20 cellular contexts compared by ENCODE assay signal in the genomic region with DNA sequence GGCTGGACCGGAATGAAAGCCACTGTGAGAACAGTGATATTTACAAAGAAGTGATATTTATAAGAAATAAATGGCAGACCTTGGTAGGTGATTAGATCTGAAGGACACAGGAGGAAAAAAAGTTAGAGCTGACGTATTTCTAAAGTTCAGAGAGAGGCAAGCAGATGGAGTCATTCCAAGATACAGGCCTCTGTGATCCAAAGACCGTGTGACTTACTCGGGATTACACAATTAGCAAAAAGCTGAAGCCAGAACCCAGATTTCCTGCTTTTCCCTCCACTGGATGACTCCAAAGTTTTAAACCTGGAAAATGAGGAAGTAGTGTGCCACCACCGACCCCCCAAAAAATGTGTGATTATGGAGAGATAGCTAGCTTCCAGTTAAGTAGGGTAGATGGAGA. TPM values are rescaled to one million over a fixed set of nuclear protein-coding genes. Genes with fewer than 3 reads are reported as not detected.
DNase-seq lines count a peak whose midpoint lies in the region; ATAC-seq, FAIRE-seq and TF ChIP-seq lines count a peak whose summit lies in the region.
"Had no signal": no experiment of that assay in that cellular context is flagged by ENCODE, and none has a peak within 500 bp of the region (broad histone marks: within the 10 kb centered on the region; RNA-seq: fewer than 3 reads in every experiment).

No MANE protein-coding gene starts in this region.

- no peaks in the 10 kb centered on the region for H3K9me3 Mint-ChIP-seq in type B pancreatic cell
- H3K9me3 Mint-ChIP-seq: activated naive CD4-positive, alpha-beta T cell treated with anti-CD3 and anti-CD28 coated beads, Interleukin-2, amount 50 U/mL, for 24 hours; CD8-positive, alpha-beta T cell had no signal

- no peak overlapping the region for H3K27ac Mint-ChIP-seq in type B pancreatic cell
- H3K27ac Mint-ChIP-seq: activated CD8-positive, alpha-beta T cell treated with anti-CD3 and anti-CD28 coated beads, Interleukin-2, amount 10 ng/mL, durations not matched to agents 7 days and 5 days; activated naive CD4-positive, alpha-beta T cell treated with anti-CD3 and anti-CD28 coated beads, Interleukin-2, amount 50 U/mL, for 24 hours; CD8-positive, alpha-beta T cell; stimulated activated naive CD8-positive, alpha-beta T cell treated with anti-CD3 and anti-CD28 coated beads, Interleukin-15, Interleukin-2, amounts not matched to agents 100 ng/mL and 50 ng/mL, for 24 hours had no signal

- H3K4me1 Mint-ChIP-seq in type B pancreatic cell (ENCODE audit: unreplicated experiment): no peaks in the 10 kb centered on the region

- no peaks in the 10 kb centered on the region for H3K36me3 ChIP-seq in bronchial epithelial cell (ENCODE audit: control insufficient read depth, insufficient read depth, low read length)
- H3K36me3 ChIP-seq in spleen: no peaks in the 10 kb centered on the region

- H3K27me3 Mint-ChIP-seq in type B pancreatic cell: peaks cover 22% of the 10 kb centered on the region
- H3K27me3 Mint-ChIP-seq: activated naive CD4-positive, alpha-beta T cell treated with anti-CD3 and anti-CD28 coated beads, Interleukin-2, amount 50 U/mL, for 24 hours had no signal

- no peak for TF ChIP-seq POLR2A in spleen (IDR thresholded peaks at IDR 0.05)

- H3K27me3 ChIP-seq in bronchial epithelial cell (ENCODE audit: control insufficient read depth, insufficient read depth, low read length): no peaks in the 10 kb centered on the region
- no peaks in the 10 kb centered on the region for H3K27me3 ChIP-seq in spleen (replicated peaks in 1 of 7)

- H3K36me3 Mint-ChIP-seq in type B pancreatic cell: no peaks in the 10 kb centered on the region
- H3K36me3 Mint-ChIP-seq: activated naive CD4-positive, alpha-beta T cell treated with anti-CD3 and anti-CD28 coated beads, Interleukin-2, amount 50 U/mL, for 24 hours had no signal

- peaks cover 8 to 66% (median 44%) of the 10 kb centered on the region in 6 donors for H3K4me1 ChIP-seq in spleen

- DNase-seq in M059J (ENCODE audit: low read depth) (peak; percentile 41), bronchial epithelial cell (ENCODE audit: low read depth) (peak; percentile 21), left lobe of liver (ENCODE audit: low spot score) (no peak), spleen (no peak), NCI-H1436 (lab: John Stamatoyannopoulos, UW) (no peak), type B pancreatic cell (ENCODE audit: extremely low spot score, unreplicated experiment) (no peak), hepatic stellate cell (ENCODE audit: low spot score) (no peak), KBM-7 (no peak)
- DNase-seq: activated CD4-positive, CD25-positive, alpha-beta regulatory T cell; activated CD8-positive, alpha-beta T cell treated with anti-CD3 and anti-CD28 coated beads, Interleukin-2, amount 10 ng/mL, durations not matched to agents 7 days and 5 days; activated T-cell treated with anti-CD3 and anti-CD28 coated beads, Interleukin-2, amount 50 U/mL, for 48 hours; CD8-positive, alpha-beta T cell; DMS53; HCEC 1CT; NCI-H1694 treated with DMSO at 0.1 percent for 48 hours; SK-N-SH; T-helper 9 cell had no signal

- in situ Hi-C loops in KBM-7 (cut with MboI; ENCODE audit: low pct_unique_long_range_greater_than_20kb, low sequenced_read_pairs): no loop called here

- TF ChIP-seq CTCF in bronchial epithelial cell (IDR thresholded peaks at IDR 0.05; ENCODE audit: insufficient read depth, low read length, severe bottlenecking) (no peak), spleen (IDR thresholded peaks at IDR 0.05 in 8 of 11, conservative IDR thresholded peaks at IDR 0.05 in 3 of 11) (no peak), type B pancreatic cell (conservative IDR thresholded peaks at IDR 0.05) (no peak)

- H3K4me3 Mint-ChIP-seq in type B pancreatic cell: no peak overlapping the region
- H3K4me3 Mint-ChIP-seq: activated CD8-positive, alpha-beta T cell treated with anti-CD3 and anti-CD28 coated beads, Interleukin-2, amount 10 ng/mL, durations not matched to agents 7 days and 5 days; activated naive CD4-positive, alpha-beta T cell treated with anti-CD3 and anti-CD28 coated beads, Interleukin-2, amount 50 U/mL, for 24 hours; CD8-positive, alpha-beta T cell; stimulated activated naive CD8-positive, alpha-beta T cell treated with anti-CD3 and anti-CD28 coated beads, Interleukin-15, Interleukin-2, amounts not matched to agents 100 ng/mL and 50 ng/mL, for 24 hours had no signal

- peak overlapping the region; percentile 27 to 98 (median 86) for H3K27ac ChIP-seq in spleen

- FAIRE-seq in bronchial epithelial cell (lab: Jason Lieb, UNC): no peak

- intact Hi-C loops in spleen (cut with DNase I; ENCODE audit: low total_unique reads): no loop called here

- H3K9me3 ChIP-seq in spleen: no peaks in the 10 kb centered on the region
- H3K9me3 ChIP-seq: SK-N-SH had no signal

- WGBS in spleen, 5 donors: 40 to 56% (median 50%) methylated on average over 5 of the region's 5 CpGs

- ATAC-seq in left lobe of liver: peak; percentile 56
- ATAC-seq: activated CD8-positive, alpha-beta T cell treated with anti-CD3 and anti-CD28 coated beads, Interleukin-2, amount 10 ng/mL, durations not matched to agents 7 days and 5 days; CD8-positive, alpha-beta T cell; Panc1 had no signal

- H3K4me3 ChIP-seq in bronchial epithelial cell (ENCODE audit: low read depth, low read length) (no peak overlapping the region), spleen (peak overlapping the region in 1 of 8 donors; percentile 13)

RNA-seq across cellular contexts. Expression of a gene that starts 3.1 kb away (rescaled TPM):
- total RNA-seq in M059J (2014; rRNA removed; shearing (Covaris generic)): 0.49 and 1.4 TPM in 2 replicates
- total RNA-seq in bronchial epithelial cell (0.26 and 0.38 TPM in 2 replicates), left lobe of liver (10.6 TPM), spleen (100 to 1,000 TPM; 153 to 275 (median 196) TPM), type B pancreatic cell (ENCODE audit: low replicate concordance) (5.1 and 18.6 TPM in 2 replicates)
- polyA plus RNA-seq in spleen: 10 to 100 TPM; 34.3 to 40.1 (median 39.1) TPM
- polyA plus RNA-seq: SK-N-SH had no signal

RNA-seq across cellular contexts. Expression of a gene that starts 32.7 kb away (rescaled TPM):
- 32.1 and 47.2 TPM in 2 replicates for total RNA-seq in M059J (2014; rRNA removed; shearing (Covaris generic))
- total RNA-seq in bronchial epithelial cell (59.9 and 78.5 TPM in 2 replicates), left lobe of liver (9.8 TPM), spleen (10 to 100 TPM; 27.3 to 52.3 (median 38.0) TPM), type B pancreatic cell (ENCODE audit: low replicate concordance) (22.7 and 29.2 TPM in 2 replicates)
- 10 to 100 TPM; 24.0 to 34.6 (median 24.4) TPM for polyA plus RNA-seq in spleen

Comparison
In these comparisons a context has a peak if more than half of its experiments do, and no peak if none do; other contexts are left out.
1. DNase-seq: peak in M059J (single experiment) and bronchial epithelial cell (single experiment); none in left lobe of liver (single experiment), spleen (single experiment), NCI-H1436 (single experiment), type B pancreatic cell (single experiment), hepatic stellate cell (single experiment) and KBM-7 (single experiment).